ENCODE assay signal across 37 cellular contexts in the genomic region with DNA sequence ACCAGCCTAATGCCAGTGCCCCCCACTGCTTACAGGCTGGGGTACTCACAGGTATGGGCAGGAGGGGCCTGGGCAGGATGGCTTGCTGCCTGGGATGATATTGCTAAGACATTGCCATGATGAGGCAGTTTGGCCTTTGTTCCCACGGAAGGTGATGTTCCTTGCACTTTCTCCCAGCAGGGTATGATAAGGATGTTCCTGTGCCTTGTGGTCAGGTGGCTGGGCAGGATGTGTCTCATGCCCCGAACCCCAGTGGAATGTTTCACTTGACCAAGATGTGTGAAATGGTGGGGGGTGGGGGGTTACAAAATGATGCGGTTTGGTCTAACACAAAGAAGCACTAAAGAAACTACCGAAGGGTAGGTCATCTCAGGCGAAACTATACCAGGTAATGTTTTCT.
"Had no signal": no experiment of that assay in that cellular context is flagged by ENCODE, and none has a peak within 500 bp of the region (broad histone marks: within the 10 kb centered on the region; RNA-seq: fewer than 3 reads in every experiment).

No MANE protein-coding gene starts in this region.

- ATAC-seq: activated CD4-positive, CD25-positive, alpha-beta regulatory T cell treated with anti-CD3 and anti-CD28 coated beads, Interleukin-2, amount 50 U/mL, for 24 hours; activated CD8-positive, alpha-beta memory T cell treated with anti-CD3 and anti-CD28 coated beads, Interleukin-2, amount 10 ng/mL, durations not matched to agents 7 days and 5 days; activated CD8-positive, alpha-beta T cell treated with anti-CD3 and anti-CD28 coated beads, Interleukin-2, amount 10 ng/mL, durations not matched to agents 7 days and 5 days; activated naive CD8-positive, alpha-beta T cell treated with anti-CD3 and anti-CD28 coated beads, Interleukin-2, amount 50 U/mL, for 24 hours; body of pancreas; effector memory CD8-positive, alpha-beta T cell; gastroesophageal sphincter; T-helper 17 cell had no signal

- H3K36me3 Mint-ChIP-seq: activated CD8-positive, alpha-beta memory T cell treated with anti-CD3 and anti-CD28 coated beads, Interleukin-2, amount 10 ng/mL, durations not matched to agents 7 days and 5 days; activated naive CD4-positive, alpha-beta T cell treated with anti-CD3 and anti-CD28 coated beads, Interleukin-2, amount 50 U/mL, for 24 hours; activated naive CD8-positive, alpha-beta T cell treated with anti-CD3 and anti-CD28 coated beads for 36 hours had no signal

- H3K4me1 Mint-ChIP-seq: activated B cell treated with CpG ODN at 0.5 μM for 24 hours; activated CD8-positive, alpha-beta memory T cell treated with anti-CD3 and anti-CD28 coated beads, Interleukin-2, amount 10 ng/mL, durations not matched to agents 7 days and 5 days; activated naive CD4-positive, alpha-beta T cell treated with anti-CD3 and anti-CD28 coated beads, Interleukin-2, amount 50 U/mL, for 24 hours; activated naive CD8-positive, alpha-beta T cell treated with anti-CD3 and anti-CD28 coated beads for 36 hours; activated naive CD8-positive, alpha-beta T cell treated with anti-CD3 and anti-CD28 coated beads, Interleukin-2, amount 50 U/mL, for 24 hours; T-helper 17 cell had no signal

- H3K27me3 Mint-ChIP-seq: activated B cell treated with CpG ODN at 0.5 μM for 24 hours; activated CD8-positive, alpha-beta memory T cell treated with anti-CD3 and anti-CD28 coated beads, Interleukin-2, amount 10 ng/mL, durations not matched to agents 7 days and 5 days; activated naive CD4-positive, alpha-beta T cell treated with anti-CD3 and anti-CD28 coated beads, Interleukin-2, amount 50 U/mL, for 24 hours; activated naive CD8-positive, alpha-beta T cell treated with anti-CD3 and anti-CD28 coated beads for 36 hours; activated naive CD8-positive, alpha-beta T cell treated with anti-CD3 and anti-CD28 coated beads, Interleukin-2, amount 50 U/mL, for 24 hours; effector memory CD8-positive, alpha-beta T cell; T-helper 17 cell had no signal

- H3K9me3 Mint-ChIP-seq: activated B cell treated with CpG ODN at 0.5 μM for 24 hours; activated naive CD4-positive, alpha-beta T cell treated with anti-CD3 and anti-CD28 coated beads for 36 hours; activated naive CD4-positive, alpha-beta T cell treated with anti-CD3 and anti-CD28 coated beads, Interleukin-2, amount 50 U/mL, for 24 hours; activated naive CD8-positive, alpha-beta T cell treated with anti-CD3 and anti-CD28 coated beads for 36 hours; activated naive CD8-positive, alpha-beta T cell treated with anti-CD3 and anti-CD28 coated beads, Interleukin-2, amount 50 U/mL, for 24 hours; activated T-helper 2 cell treated with anti-CD3 and anti-CD28 coated beads, Interferon-gamma antibody, Interleukin-2, Interleukin-4, amounts not matched to agents 10 μg/mL and 5 μg/mL and 100 μg/mL, durations not matched to agents 14 hours and 24 hours and 36 hours; T-helper 2 cell treated with Interferon-gamma antibody and Interleukin-4, amounts not matched to agents 5 μg/mL and 100 μg/mL, for 36 hours had no signal

- FAIRE-seq: colon, endometrium, endothelial cell of umbilical vein had no signal

- H3K4me3 Mint-ChIP-seq: activated B cell treated with CpG ODN at 0.5 μM for 24 hours; activated CD8-positive, alpha-beta memory T cell treated with anti-CD3 and anti-CD28 coated beads, Interleukin-2, amount 10 ng/mL, durations not matched to agents 7 days and 5 days; activated CD8-positive, alpha-beta T cell treated with anti-CD3 and anti-CD28 coated beads, Interleukin-2, amount 10 ng/mL, durations not matched to agents 7 days and 5 days; activated naive CD4-positive, alpha-beta T cell treated with anti-CD3 and anti-CD28 coated beads for 36 hours; activated naive CD4-positive, alpha-beta T cell treated with anti-CD3 and anti-CD28 coated beads, Interleukin-2, amount 50 U/mL, for 24 hours; activated naive CD8-positive, alpha-beta T cell treated with anti-CD3 and anti-CD28 coated beads for 36 hours; activated naive CD8-positive, alpha-beta T cell treated with anti-CD3 and anti-CD28 coated beads, Interleukin-2, amount 50 U/mL, for 24 hours; activated T-helper 1 cell treated with anti-CD3 and anti-CD28 coated beads, Interleukin-12 subunit alpha, Interleukin-12 subunit beta, Interleukin-2, Interleukin-4 antibody, amounts not matched to agents 30 ng/mL and 10 ng/mL and 1 ng/mL, durations not matched to agents 14 hours and 24 hours and 36 hours; effector memory CD8-positive, alpha-beta T cell; T-helper 17 cell; T-helper 2 cell treated with Interferon-gamma antibody and Interleukin-4, amounts not matched to agents 5 μg/mL and 100 μg/mL, for 36 hours had no signal

- H3K27ac Mint-ChIP-seq: activated B cell treated with CpG ODN at 0.5 μM for 24 hours; activated CD8-positive, alpha-beta memory T cell treated with anti-CD3 and anti-CD28 coated beads, Interleukin-2, amount 10 ng/mL, durations not matched to agents 7 days and 5 days; activated CD8-positive, alpha-beta T cell treated with anti-CD3 and anti-CD28 coated beads, Interleukin-2, amount 10 ng/mL, durations not matched to agents 7 days and 5 days; activated naive CD4-positive, alpha-beta T cell treated with anti-CD3 and anti-CD28 coated beads for 36 hours; activated naive CD4-positive, alpha-beta T cell treated with anti-CD3 and anti-CD28 coated beads, Interleukin-2, amount 50 U/mL, for 24 hours; activated naive CD8-positive, alpha-beta T cell treated with anti-CD3 and anti-CD28 coated beads for 36 hours; activated naive CD8-positive, alpha-beta T cell treated with anti-CD3 and anti-CD28 coated beads, Interleukin-2, amount 50 U/mL, for 24 hours; activated T-helper 1 cell treated with anti-CD3 and anti-CD28 coated beads, Interleukin-12 subunit alpha, Interleukin-12 subunit beta, Interleukin-2, Interleukin-4 antibody, amounts not matched to agents 30 ng/mL and 10 ng/mL and 1 ng/mL, durations not matched to agents 14 hours and 24 hours and 36 hours; activated T-helper 2 cell treated with anti-CD3 and anti-CD28 coated beads, Interferon-gamma antibody, Interleukin-2, Interleukin-4, amounts not matched to agents 10 μg/mL and 5 μg/mL and 100 μg/mL, durations not matched to agents 14 hours and 24 hours and 36 hours; effector memory CD8-positive, alpha-beta T cell; T-helper 17 cell; T-helper 2 cell treated with Interferon-gamma antibody and Interleukin-4, amounts not matched to agents 5 μg/mL and 100 μg/mL, for 36 hours had no signal

- DNase-seq: activated B cell treated with CpG ODN at 0.5 μM for 24 hours; activated CD4-positive, alpha-beta T cell treated with anti-CD3 and anti-CD28 coated beads for 48 hours; activated CD4-positive, alpha-beta T cell treated with anti-CD3 and anti-CD28 coated beads, Interleukin-2, amount 50 U/mL, for 1 hour; activated CD4-positive, alpha-beta T cell treated with anti-CD3 and anti-CD28 coated beads, Interleukin-2, amount 50 U/mL, for 48 hours; activated CD8-positive, alpha-beta memory T cell treated with anti-CD3 and anti-CD28 coated beads, Interleukin-2, amount 10 ng/mL, durations not matched to agents 7 days and 5 days; activated CD8-positive, alpha-beta memory T cell treated with anti-CD3 and anti-CD28 coated beads, Interleukin-2, amount 50 U/mL, for 4 hours; activated CD8-positive, alpha-beta T cell treated with anti-CD3 and anti-CD28 coated beads, Interleukin-2, amount 10 ng/mL, durations not matched to agents 7 days and 5 days; activated effector memory CD4-positive, alpha-beta T cell treated with anti-CD3 and anti-CD28 coated beads, Interleukin-2, amount 50 U/mL, for 16 hours; activated naive CD4-positive, alpha-beta T cell treated with anti-CD3 and anti-CD28 coated beads for 36 hours; activated naive CD8-positive, alpha-beta T cell treated with anti-CD3 and anti-CD28 coated beads for 36 hours; activated naive CD8-positive, alpha-beta T cell treated with anti-CD3 and anti-CD28 coated beads, Interleukin-2, amount 50 U/mL, for 24 hours; activated T-cell treated with anti-CD3 and anti-CD28 coated beads, Interleukin-2, amount 50 U/mL, for 1 hour; activated T-cell treated with anti-CD3 and anti-CD28 coated beads, Interleukin-2, amount 50 U/mL, for 48 hours; adrenal gland; amygdala; aorta; body of pancreas; caudate nucleus; cortex of kidney; dermis blood vessel endothelial cell; effector CD4-positive, alpha-beta T cell; effector memory CD8-positive, alpha-beta T cell; esophagus squamous epithelium; foreskin melanocyte; head of caudate nucleus; T-helper 17 cell; T1000; WERI-Rb-1 had no signal
